Comparison of ENCODE assay signal across 1 cellular context in the genomic region with DNA sequence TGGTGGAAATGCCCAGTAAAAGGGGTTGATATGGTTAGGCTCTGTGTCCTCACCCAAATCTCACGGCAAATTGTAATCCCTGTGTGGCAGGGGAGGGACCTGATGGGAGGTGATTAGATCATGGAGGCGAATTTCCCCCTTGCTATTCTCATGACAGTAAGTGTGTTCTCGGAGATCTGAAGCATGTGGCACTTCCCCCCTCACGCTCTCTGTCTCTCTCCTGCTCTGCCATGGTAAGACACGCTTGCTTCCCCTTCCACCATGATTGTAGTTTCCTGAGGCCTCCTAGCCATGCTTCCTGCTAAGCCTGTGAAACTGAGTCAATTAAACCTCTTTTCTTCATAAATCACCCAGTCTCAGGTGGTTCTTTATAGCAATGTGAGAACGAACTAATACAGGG.
TF ChIP-seq lines count a peak whose summit lies in the region.

No MANE protein-coding gene starts in this region.

TF ChIP-seq in IMR-90, 13 proteins besides CTCF, POLR2A, EP300 and RAD21:
- TF ChIP-seq, protein P1, sequence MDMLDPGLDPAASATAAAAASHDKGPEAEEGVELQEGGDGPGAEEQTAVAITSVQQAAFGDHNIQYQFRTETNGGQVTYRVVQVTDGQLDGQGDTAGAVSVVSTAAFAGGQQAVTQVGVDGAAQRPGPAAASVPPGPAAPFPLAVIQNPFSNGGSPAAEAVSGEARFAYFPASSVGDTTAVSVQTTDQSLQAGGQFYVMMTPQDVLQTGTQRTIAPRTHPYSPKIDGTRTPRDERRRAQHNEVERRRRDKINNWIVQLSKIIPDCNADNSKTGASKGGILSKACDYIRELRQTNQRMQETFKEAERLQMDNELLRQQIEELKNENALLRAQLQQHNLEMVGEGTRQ (IDR thresholded peaks at IDR 0.05; ENCODE audit: low read depth, low read length) = no peak
- TF ChIP-seq MXI1 (IDR thresholded peaks at IDR 0.05; ENCODE audit: borderline replicate concordance, low read depth, low read length) = no peak
- no peak for TF ChIP-seq MAZ (IDR thresholded peaks at IDR 0.05; ENCODE audit: borderline replicate concordance, low read depth, low read length)
- no peak for TF ChIP-seq MAFK (IDR thresholded peaks at IDR 0.05; ENCODE audit: low read depth, low read length)
- TF ChIP-seq, protein P2, sequence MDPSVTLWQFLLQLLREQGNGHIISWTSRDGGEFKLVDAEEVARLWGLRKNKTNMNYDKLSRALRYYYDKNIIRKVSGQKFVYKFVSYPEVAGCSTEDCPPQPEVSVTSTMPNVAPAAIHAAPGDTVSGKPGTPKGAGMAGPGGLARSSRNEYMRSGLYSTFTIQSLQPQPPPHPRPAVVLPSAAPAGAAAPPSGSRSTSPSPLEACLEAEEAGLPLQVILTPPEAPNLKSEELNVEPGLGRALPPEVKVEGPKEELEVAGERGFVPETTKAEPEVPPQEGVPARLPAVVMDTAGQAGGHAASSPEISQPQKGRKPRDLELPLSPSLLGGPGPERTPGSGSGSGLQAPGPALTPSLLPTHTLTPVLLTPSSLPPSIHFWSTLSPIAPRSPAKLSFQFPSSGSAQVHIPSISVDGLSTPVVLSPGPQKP (IDR thresholded peaks at IDR 0.05; ENCODE audit: borderline replicate concordance, low read depth, low read length) = no peak
- no peak for TF ChIP-seq CHD1 (IDR thresholded peaks at IDR 0.05; ENCODE audit: low read depth, low read length)
- TF ChIP-seq FOS (IDR thresholded peaks at IDR 0.05; ENCODE audit: low read depth, low read length) = no peak
